In the genomic region with DNA sequence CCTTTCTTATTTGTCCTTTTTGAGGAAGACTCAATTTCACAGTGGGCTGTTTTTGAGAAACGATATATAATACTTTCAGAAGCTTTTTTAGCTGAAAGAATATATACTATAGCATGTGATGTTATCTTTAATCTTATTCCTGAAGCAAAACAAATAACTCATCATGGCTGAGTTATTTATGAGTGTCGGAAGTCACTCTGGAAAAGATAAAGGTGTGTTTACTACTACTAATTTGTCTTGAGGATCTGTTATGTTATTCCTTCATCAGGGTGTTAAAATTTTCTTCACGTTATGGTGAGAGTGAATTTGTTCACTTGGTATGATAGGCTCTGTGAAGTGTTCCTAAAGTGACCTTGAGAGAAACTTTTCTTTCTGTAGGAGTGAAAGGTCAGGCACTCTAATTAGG, we compare ENCODE assay signal across 20 cellular contexts. TPM values are rescaled to one million over a fixed set of nuclear protein-coding genes. Genes with fewer than 3 reads are reported as not detected.
DNase-seq lines count a peak whose midpoint lies in the region; ATAC-seq, FAIRE-seq and TF ChIP-seq lines count a peak whose summit lies in the region.
"Had no signal": no experiment of that assay in that cellular context is flagged by ENCODE, and none has a peak within 500 bp of the region (broad histone marks: within the 10 kb centered on the region; RNA-seq: fewer than 3 reads in every experiment).

No MANE protein-coding gene starts in this region.

- no peak for TF ChIP-seq CTCF in CD8-positive, alpha-beta T cell (IDR thresholded peaks at IDR 0.05)
- TF ChIP-seq CTCF in GM12878 (IDR thresholded peaks at IDR 0.05 in 2 of 3, conservative IDR thresholded peaks at IDR 0.05 in 1 of 3; ENCODE audit: control insufficient read depth in 2 of 3, extremely low read depth in 1 of 3, insufficient read depth in 1 of 3, low read depth in 3 of 3, low read length in 3 of 3) (no peak), neural progenitor cell (IDR thresholded peaks at IDR 0.05) (no peak)

- peaks cover 11% of the 10 kb centered on the region for H3F3A ChIP-seq in neural progenitor cell (ENCODE audit: low read depth)

- RAD21 ChIA-PET in GM12878 (lab: Charles Lee; ENCODE audit: unreplicated experiment), result interaction anchor here (0.6 kb wide), 1 partner anchor 131 kb away, joined by 4 read pairs; no protein-coding TSS in a partner anchor

- H3K79me2 ChIP-seq in GM12878 (ENCODE audit: control insufficient read depth, insufficient read depth, low read length) (peaks cover 59% of the 10 kb centered on the region), neural progenitor cell (ENCODE audit: low read depth) (peaks cover 97% of the 10 kb centered on the region)

- no peaks in the 10 kb centered on the region for H3K36me3 ChIP-seq in CD8-positive, alpha-beta T cell (ENCODE audit: insufficient read depth, low read length)
- no peaks in the 10 kb centered on the region; a peak in 2 of 4 replicates for H3K36me3 ChIP-seq in GM12878 (ENCODE audit: control insufficient read depth in 2 of 2, insufficient read depth in 2 of 2, low read length in 1 of 2)
- H3K36me3 ChIP-seq in neural progenitor cell, result peaks cover 19% of the 10 kb centered on the region

- ATAC-seq in CD8-positive, alpha-beta T cell, result no peak
- ATAC-seq in GM12878 (no peak), HG03108 (IDR thresholded peaks at IDR 0.05; ENCODE audit: unreplicated experiment) (no peak)
- ATAC-seq: activated T-cell treated with anti-CD3 and anti-CD28 coated beads, Interleukin-2, amount 50 U/mL, for 72 hours; left cardiac atrium had no signal

- H3K27me3 Mint-ChIP-seq in CD8-positive, alpha-beta T cell (ENCODE audit: low read depth), result no peaks in the 10 kb centered on the region
- peaks cover 2% of the 10 kb centered on the region for H3K27me3 Mint-ChIP-seq in neural progenitor cell (ENCODE audit: insufficient read depth, low read depth)

- no peak overlapping the region for H3K4me3 ChIP-seq in CD8-positive, alpha-beta T cell (ENCODE audit: low read depth, low read length)
- H3K4me3 ChIP-seq in GM12878, result peak overlapping the region; percentile 2; the same call in 1 of the 2 replicates
- H3K4me3 ChIP-seq in neural progenitor cell, result peak overlapping the region; percentile 11
- H3K4me3 ChIP-seq: breast epithelium had no signal

- 0 out of 2 replicates have a peak overlapping the region, but pooled peaks have one; percentile 9 for H3K4me2 ChIP-seq in GM12878 (ENCODE audit: control insufficient read depth, insufficient read depth)
- H3K4me2 ChIP-seq in neural progenitor cell, result peak overlapping the region; percentile 91

- H2AFZ ChIP-seq in GM12878 (ENCODE audit: control insufficient read depth, low read depth, low read length) (no peak overlapping the region), neural progenitor cell (replicated peaks) (no peak overlapping the region)

- intact Hi-C loops in CD8-positive, alpha-beta T cell (cut with DNase I, micrococcal nuclease), result no loop called here
- intact Hi-C loops in GM12878 (cut with micrococcal nuclease; ENCODE audit: unreplicated experiment), result no loop called here

- H3K36me3 Mint-ChIP-seq in CD8-positive, alpha-beta T cell, result peaks cover 37% of the 10 kb centered on the region
- peaks cover 41% of the 10 kb centered on the region for H3K36me3 Mint-ChIP-seq in neural progenitor cell

- no peaks in the 10 kb centered on the region for H3K9me3 ChIP-seq in CD8-positive, alpha-beta T cell (ENCODE audit: low read length)
- H3K9me3 ChIP-seq in GM12878 (replicated peaks; ENCODE audit: control insufficient read depth, insufficient read depth, low read length) (no peaks in the 10 kb centered on the region), neural progenitor cell (ENCODE audit: low read depth) (no peaks in the 10 kb centered on the region)
- H3K9me3 ChIP-seq: breast epithelium had no signal

- no peak for TF ChIP-seq EP300 in GM12878 (IDR thresholded peaks at IDR 0.05; ENCODE audit: borderline replicate concordance in 1 of 2, control insufficient read depth in 1 of 2, low read depth in 2 of 2, low read length in 2 of 2)

- H3K9ac ChIP-seq in GM12878 (ENCODE audit: control insufficient read depth, insufficient read depth, low read length) (no peak overlapping the region), neural progenitor cell (no peak overlapping the region)

- SMC1A ChIA-PET in GM12878 (lab: Charles Lee; ENCODE audit: uncharacterized antibody, unreplicated experiment), result interaction anchor here (0.6 to 1.7 kb wide), 7 partner anchors 8 to 180 kb away, joined by 3 to 6 read pairs (median 3); no protein-coding TSS in a partner anchor

- no peak for FAIRE-seq in GM12878 (lab: Jason Lieb, UNC)

- peaks cover 17% of the 10 kb centered on the region for H3K4me1 ChIP-seq in CD8-positive, alpha-beta T cell (ENCODE audit: insufficient read depth, low read length)
- H3K4me1 ChIP-seq in GM12878 (ENCODE audit: control insufficient read depth, insufficient read depth, low read length) (peaks cover 3% of the 10 kb centered on the region; the same call in 1 of the 2 replicates), neural progenitor cell (peaks cover 57% of the 10 kb centered on the region)
- H3K4me1 ChIP-seq: breast epithelium had no signal

- H3K27ac ChIP-seq in CD8-positive, alpha-beta T cell (ENCODE audit: low read depth, low read length), result no peak overlapping the region
- no peak overlapping the region for H3K27ac ChIP-seq in GM12878 (ENCODE audit: control insufficient read depth, insufficient read depth)
- H3K27ac ChIP-seq in neural progenitor cell, result no peak overlapping the region
- H3K27ac ChIP-seq: breast epithelium, RWPE1 had no signal

- POLR2A ChIA-PET in CD8-positive, alpha-beta T cell (lab: Charles Lee), result no interaction called here
- POLR2A ChIA-PET in GM12878 (lab: Charles Lee), result no interaction called here

- H3K9me3 Mint-ChIP-seq in CD8-positive, alpha-beta T cell, result no peaks in the 10 kb centered on the region
- H3K9me3 Mint-ChIP-seq in neural progenitor cell, result no peaks in the 10 kb centered on the region
- H3K9me3 Mint-ChIP-seq: activated T-cell treated with anti-CD3 and anti-CD28 coated beads, Interleukin-2, amount 50 U/mL, for 72 hours; mesothelial cell of epicardium had no signal

- TF ChIP-seq POLR2A in GM12878 (IDR thresholded peaks at IDR 0.05; ENCODE audit: low read depth, low read length), result no peak

- H3K4me3 Mint-ChIP-seq in CD8-positive, alpha-beta T cell, result no peak overlapping the region
- H3K4me3 Mint-ChIP-seq in neural progenitor cell, result no peak overlapping the region
- H3K4me3 Mint-ChIP-seq: mesothelial cell of epicardium had no signal

- CTCF ChIA-PET in CD8-positive, alpha-beta T cell (lab: Charles Lee), result interaction anchor here (1.4 kb wide), 1 partner anchor 383 kb away, joined by 3 read pairs; no protein-coding TSS in a partner anchor
- CTCF ChIA-PET in GM12878 (lab: Yijun Ruan, JAX), result interaction anchor here (0.9 to 1.8 kb wide), 3 partner anchors 172 to 383 kb away, joined by 3 to 5 read pairs (median 3); no protein-coding TSS in a partner anchor

- H4K20me1 ChIP-seq in GM12878 (ENCODE audit: control insufficient read depth, insufficient read depth) (no peaks in the 10 kb centered on the region), neural progenitor cell (ENCODE audit: low read depth) (peaks cover 79% of the 10 kb centered on the region)

- H3K27me3 ChIP-seq in CD8-positive, alpha-beta T cell (ENCODE audit: insufficient read depth, low read length), result no peaks in the 10 kb centered on the region
- no peaks in the 10 kb centered on the region for H3K27me3 ChIP-seq in GM12878 (replicated peaks in 1 of 2; ENCODE audit: control insufficient read depth in 2 of 2, insufficient read depth in 2 of 2, low read length in 1 of 2)
- H3K27me3 ChIP-seq in neural progenitor cell, result no peaks in the 10 kb centered on the region
- H3K27me3 ChIP-seq: breast epithelium had no signal

- no peak for TF ChIP-seq RAD21 in GM12878 (IDR thresholded peaks at IDR 0.05; ENCODE audit: insufficient read depth, low read depth, low read length)

- peak overlapping the region; percentile 33 for H3K27ac Mint-ChIP-seq in CD8-positive, alpha-beta T cell
- H3K27ac Mint-ChIP-seq in neural progenitor cell, result no peak overlapping the region

- no TSS peak for BruUV-seq in GM12878 (replicated peaks; lab: Mats Ljungman, UMichigan)

- DNase-seq in CD8-positive, alpha-beta T cell, result no peak
- DNase-seq in HuH-7.5 (ENCODE audit: low spot score) (peak; percentile 10), GM12878 (ENCODE audit: low read depth, low spot score) (no peak), neural progenitor cell (ENCODE audit: low spot score) (peak; percentile 20), HCEC 1CT (no peak), medulla oblongata (ENCODE audit: extremely low spot score) (no peak)
- DNase-seq: activated CD4-positive, alpha-beta T cell treated with anti-CD3 and anti-CD28 coated beads for 1 hour; activated T-cell treated with anti-CD3 and anti-CD28 coated beads, Interleukin-2, amount 50 U/mL, for 72 hours; COR-L47; erythroblast; left cardiac atrium; NCI-H187; NCI-H2227 treated with DMSO at 0.1 percent for 48 hours; NK-92 treated with Interleukin-12 subunit alpha and Interleukin-12 subunit beta, amount 100 ng/mL, for 24 hours; stimulated activated CD4-positive, alpha-beta T cell treated with anti-CD3 and anti-CD28 coated beads, Interleukin-12 subunit alpha, Interleukin-12 subunit beta, amount 100 ng/mL, for 4 hours; stimulated activated CD8-positive, alpha-beta memory T cell treated with anti-CD3 and anti-CD28 coated beads, Interleukin-4, amount 100 ng/mL, for 48 hours had no signal

- in situ Hi-C loops in GM12878 (cut with MboI), result no loop called here

- 73% methylated on average over 3 of the region's 3 CpGs for WGBS in GM12878 (ENCODE audit: insufficient coverage, insufficient replicate concordance, low lambda C conversion rate, missing lambda C conversion rate)

- H3K4me1 Mint-ChIP-seq in CD8-positive, alpha-beta T cell (ENCODE audit: low read depth), result peaks cover 67% of the 10 kb centered on the region
- peaks cover 34% of the 10 kb centered on the region for H3K4me1 Mint-ChIP-seq in neural progenitor cell

RNA-seq across cellular contexts. Expression of a gene that starts 4.7 kb away (rescaled TPM):
- total RNA-seq in CD8-positive, alpha-beta T cell, result 10 to 100 TPM; 45.0 to 47.2 TPM
- 192 and 220 TPM in 2 replicates for total RNA-seq in GM12878 (2013; cell fraction: nucleolus; rRNA removed)
- total RNA-seq in GM12878 (2014; rRNA removed), result 70.9 and 72.5 TPM in 2 replicates
- total RNA-seq in GM12878 (2014; rRNA removed; fragmentation: Illumina TruSeq; extraction: Trizol), result 47.1 and 51.2 TPM in 2 replicates
- 66.5 and 68.1 TPM in 2 replicates for total RNA-seq in GM12878 (2021)
- 8.0 TPM for polyA plus RNA-seq in GM12878 (2011; ENCODE audit: low read depth)
- polyA plus RNA-seq in GM12878 (2011; rRNA removed), result 43.4 and 69.3 TPM in 2 replicates
- 52.1 and 60.9 TPM in 2 replicates for polyA plus RNA-seq in GM12878 (2011; cell fraction: cytosol; rRNA removed)
- polyA plus RNA-seq in GM12878 (2011; cell fraction: nucleus; rRNA removed), result 62.3 and 64.0 TPM in 2 replicates
- polyA plus RNA-seq in GM12878 (2012), result 13.1 and 20.3 TPM in 2 replicates
- polyA plus RNA-seq in GM12878 (2014; fragmentation: Illumina TruSeq; extraction: Trizol), result 55.7 and 72.5 TPM in 2 replicates
- 1 to 10 TPM; 8.2 to 9.0 TPM for polyA plus RNA-seq in GM12878 (2014; fragmentation: Nextera tagmentation; extraction: Ambion mirVana)
- 36.4 and 43.1 TPM in 2 replicates for polyA plus RNA-seq in GM12878 (2014; rRNA removed)
- 10 to 100 TPM; 48.9 to 50.1 TPM for polyA plus RNA-seq in GM12878 (2016; fragmentation: Nextera tagmentation; extraction: Ambion mirVana)
- 75.6 and 114 TPM in 2 replicates for polyA minus RNA-seq in GM12878 (2011; rRNA and poly(A)+ RNA removed)
- polyA minus RNA-seq in GM12878 (2011; cell fraction: cytosol; rRNA and poly(A)+ RNA removed), result 19.0 and 31.8 TPM in 2 replicates
- 55.2 and 99.8 TPM in 2 replicates for polyA minus RNA-seq in GM12878 (2011; cell fraction: nucleus; rRNA and poly(A)+ RNA removed)
- 130 and 149 TPM in 2 replicates for total RNA-seq in neural progenitor cell (ENCODE audit: low replicate concordance)

Comparison
In these comparisons a context has a peak if more than half of its experiments do, and no peak if none do; other contexts are left out.
1. DNase-seq: peak in HuH-7.5 (single experiment) and neural progenitor cell (single experiment); none in CD8-positive, alpha-beta T cell (0 of 7), GM12878 (single experiment), HCEC 1CT (single experiment) and medulla oblongata (single experiment).